ENCODE assay signal across 10 cellular contexts in genomic region chr1:58290685-58291372, GRCh38.
A peak's percentile ranks its signal among the peaks of the same experiment; 100 is the strongest.
DNase-seq lines count a peak whose midpoint lies in the region; TF ChIP-seq lines count a peak whose summit lies in the region.
"Had no signal": no experiment of that assay in that cellular context is flagged by ENCODE, and none has a peak within 500 bp of the region (broad histone marks: within the 10 kb centered on the region; RNA-seq: fewer than 3 reads in every experiment).

No MANE protein-coding gene starts in this region.

- H3K9me3 ChIP-seq in cardiac muscle cell (ENCODE audit: low read depth) (no peaks in the 10 kb centered on the region), SJCRH30 (replicated peaks) (no peaks in the 10 kb centered on the region), testis (no peaks in the 10 kb centered on the region)

- 55 to 59% methylated on average over 6 of the region's 6 CpGs for WGBS in testis, 2 donors

- DNase-seq in cardiac muscle cell (ENCODE audit: low read depth in 1 of 2, low spot score in 1 of 2) (peak; percentile 32 to 84), cardiac septum (ENCODE audit: low spot score) (no peak), SJCRH30 (peak; percentile 41 to 60), foreskin melanocyte (peak; percentile 14), testis (peak; percentile 46), UCSD-AML1 (lab: John Stamatoyannopoulos, UW; ENCODE audit: unreplicated experiment) (no peak), erythroblast (lab: John Stamatoyannopoulos, UW) (no peak), NCI-H2107 treated with DMSO at 0.1 percent for 48 hours (lab: John Stamatoyannopoulos, UW; ENCODE audit: unreplicated experiment) (no peak)
- DNase-seq: naive B cell, NCI-H1436 treated with DMSO at 0.1 percent for 48 hours had no signal

- intact Hi-C loops in cardiac septum (cut with DNase I) = no loop called here
- intact Hi-C loops in testis (cut with DNase I; ENCODE audit: low total_unique reads) = no loop called here

- TF ChIP-seq CTCF in cardiac muscle cell (IDR thresholded peaks at IDR 0.05; ENCODE audit: low read depth, low read length) = no peak
- no peak for TF ChIP-seq CTCF in testis (IDR thresholded peaks at IDR 0.05)

- H3K4me1 ChIP-seq in cardiac muscle cell (ENCODE audit: low read depth) (no peaks in the 10 kb centered on the region), SJCRH30 (no peaks in the 10 kb centered on the region), testis (no peaks in the 10 kb centered on the region)

- H3K4me3 ChIP-seq in cardiac muscle cell (no peak overlapping the region), SJCRH30 (no peak overlapping the region), testis (no peak overlapping the region)

- H3K27me3 ChIP-seq in cardiac muscle cell (peaks cover 14% of the 10 kb centered on the region), SJCRH30 (no peaks in the 10 kb centered on the region), testis (no peaks in the 10 kb centered on the region)

- TF ChIP-seq POLR2A in testis (IDR thresholded peaks at IDR 0.05) (no peak), erythroblast (IDR thresholded peaks at IDR 0.05; ENCODE audit: low read length) (no peak)

- no peak overlapping the region for H3K27ac ChIP-seq in cardiac muscle cell
- H3K27ac ChIP-seq in SJCRH30 = no peak overlapping the region
- H3K27ac ChIP-seq in testis = no peak overlapping the region

- H3K36me3 ChIP-seq in cardiac muscle cell (no peaks in the 10 kb centered on the region), SJCRH30 (no peaks in the 10 kb centered on the region), testis (ENCODE audit: low read depth, missing control alignments) (no peaks in the 10 kb centered on the region)

Comparison
In these comparisons a context has a peak if more than half of its experiments do, and no peak if none do; other contexts are left out.
1. DNase-seq: peak in cardiac muscle cell (2 of 2), SJCRH30 (2 of 2), foreskin melanocyte (single experiment) and testis (single experiment); none in cardiac septum (single experiment), UCSD-AML1 (single experiment), erythroblast (0 of 2) and NCI-H2107 treated with DMSO at 0.1 percent for 48 hours (single experiment).